Comparison of ENCODE assay signal across 10 cellular contexts in the genomic region with DNA sequence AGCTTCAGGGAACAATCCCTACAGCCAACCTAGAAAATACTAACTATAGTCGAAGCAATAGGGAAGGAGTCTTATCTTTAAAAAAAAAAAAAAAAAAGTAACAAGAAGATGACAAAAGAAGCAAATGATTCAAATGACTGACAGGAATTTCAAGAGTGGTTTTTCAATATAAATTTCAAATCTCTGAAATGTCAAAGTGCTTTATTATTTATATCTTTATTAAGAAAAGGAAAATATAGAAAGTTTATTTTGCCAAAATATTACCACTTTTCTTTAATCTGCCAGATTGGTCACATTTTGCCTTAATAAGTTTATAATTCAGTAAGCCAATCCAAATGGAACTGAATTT.
DNase-seq lines count a peak whose midpoint lies in the region; ATAC-seq and TF ChIP-seq lines count a peak whose summit lies in the region.
"Had no signal": no experiment of that assay in that cellular context is flagged by ENCODE, and none has a peak within 500 bp of the region (broad histone marks: within the 10 kb centered on the region; RNA-seq: fewer than 3 reads in every experiment).

No MANE protein-coding gene starts in this region.

- H3K9me2 ChIP-seq in Karpas-422 (replicated peaks; ENCODE audit: insufficient read depth, low read length) = no peaks in the 10 kb centered on the region

- intact Hi-C loops in CD14-positive monocyte (cut with micrococcal nuclease) = loop anchor here (5.0 kb wide), 2 partner anchors 1022 to 1027 kb away; partner anchors contain the start of genes HOXD8 (in 1 of the 2) and HOXD9 (in 1 of the 2)

- H3K4me1 Mint-ChIP-seq in CD14-positive monocyte (peaks cover 16% of the 10 kb centered on the region), nephron (peaks cover 31% of the 10 kb centered on the region)
- peaks cover 8% of the 10 kb centered on the region for H3K4me1 Mint-ChIP-seq in central memory CD8-positive, alpha-beta T cell

- TF ChIP-seq CTCF in CD14-positive monocyte (IDR thresholded peaks at IDR 0.05) (peak; percentile 73), nephron (IDR thresholded peaks at IDR 0.05; ENCODE audit: unreplicated experiment in 3 of 3) (no peak)

- peaks cover 20 to 33% (median 27%) of the 10 kb centered on the region in 3 donors for H3K27me3 Mint-ChIP-seq in CD14-positive monocyte (ENCODE audit: low read depth in 3 of 3)
- peaks cover 28% of the 10 kb centered on the region for H3K27me3 Mint-ChIP-seq in central memory CD8-positive, alpha-beta T cell
- peaks cover 17% of the 10 kb centered on the region for H3K27me3 Mint-ChIP-seq in nephron (ENCODE audit: low read depth)

- no peaks in the 10 kb centered on the region for H3K36me3 ChIP-seq in Karpas-422 (ENCODE audit: insufficient read depth, low read length)
- H3K36me3 ChIP-seq: cardiac muscle cell, heart left ventricle had no signal

- H3K4me2 ChIP-seq in Karpas-422 (ENCODE audit: low read depth, low read length, poor library complexity, severe bottlenecking) = peak overlapping the region; percentile 99

- H3K9me3 Mint-ChIP-seq in CD14-positive monocyte (peaks cover 0 to 4% (median 0%) of the 10 kb centered on the region in 7 donors), nephron (no peaks in the 10 kb centered on the region)
- H3K9me3 Mint-ChIP-seq in central memory CD8-positive, alpha-beta T cell = no peaks in the 10 kb centered on the region

- ATAC-seq in central memory CD8-positive, alpha-beta T cell (replicated peaks; ENCODE audit: extremely low read depth, poor library complexity, severe bottlenecking) = no peak
- ATAC-seq in GM21367 (IDR thresholded peaks at IDR 0.05; ENCODE audit: unreplicated experiment) (no peak), HG03378 (IDR thresholded peaks at IDR 0.05; ENCODE audit: unreplicated experiment) (no peak), GM21576 (IDR thresholded peaks at IDR 0.05; ENCODE audit: unreplicated experiment) (no peak)

- 0 out of 2 replicates have a peak overlapping the region, but pooled peaks have one; percentile 71 for H3K9ac ChIP-seq in Karpas-422 (ENCODE audit: low read length)

- no peaks in the 10 kb centered on the region for H3K27me3 ChIP-seq in Karpas-422 (ENCODE audit: low read length)

- peaks cover 29% of the 10 kb centered on the region for H3K4me1 ChIP-seq in Karpas-422 (ENCODE audit: low read length)

- H3K4me3 Mint-ChIP-seq in CD14-positive monocyte (peak overlapping the region; percentile 83 to 99), nephron (peak overlapping the region; percentile 74 to 82 (median 81))
- peak overlapping the region; percentile 77 for H3K4me3 Mint-ChIP-seq in central memory CD8-positive, alpha-beta T cell

- no peaks in the 10 kb centered on the region for H4K20me1 ChIP-seq in Karpas-422 (ENCODE audit: insufficient read depth, low read depth, low read length)

- DNase-seq in CD14-positive monocyte (ENCODE audit: low spot score) (no peak), Karpas-422 (no peak), hippocampal formation (lab: John Stamatoyannopoulos, UW) (no peak)
- DNase-seq in central memory CD8-positive, alpha-beta T cell (ENCODE audit: low spot score in 2 of 2) = no peak

- H3K27ac ChIP-seq in Karpas-422 (ENCODE audit: low read length) = no peak overlapping the region
- H3K27ac ChIP-seq: cardiac muscle cell, heart left ventricle had no signal

- no peak overlapping the region for H2AFZ ChIP-seq in Karpas-422 (ENCODE audit: low read length)

- H3K27ac Mint-ChIP-seq in CD14-positive monocyte = no peak overlapping the region
- H3K27ac Mint-ChIP-seq in central memory CD8-positive, alpha-beta T cell (ENCODE audit: low read depth) = no peak overlapping the region
- H3K27ac Mint-ChIP-seq in nephron = peak overlapping the region; percentile 20 to 64 (median 54)

- H3K36me3 Mint-ChIP-seq in CD14-positive monocyte (no peaks in the 10 kb centered on the region), nephron (ENCODE audit: low read depth) (no peaks in the 10 kb centered on the region)
- H3K36me3 Mint-ChIP-seq in central memory CD8-positive, alpha-beta T cell (ENCODE audit: insufficient read depth) = peaks cover 4% of the 10 kb centered on the region

- H3K4me3 ChIP-seq in Karpas-422 (ENCODE audit: low read length) = peak overlapping the region; percentile 76; the same call in 1 of the 2 replicates

- no peaks in the 10 kb centered on the region for H3K79me2 ChIP-seq in Karpas-422 (ENCODE audit: low read length)

- no peaks in the 10 kb centered on the region for H3K9me3 ChIP-seq in Karpas-422 (ENCODE audit: low read length)
- H3K9me3 ChIP-seq: heart left ventricle had no signal

Comparison
In these comparisons a context has a peak if more than half of its experiments do, and no peak if none do; other contexts are left out.
1. H3K27ac Mint-ChIP-seq: peak in nephron (3 of 3); none in CD14-positive monocyte (0 of 7) and central memory CD8-positive, alpha-beta T cell (single experiment).
2. Peak in every context shown above with its lines, with median percentiles within 50 percentile points of each other: H3K4me3 Mint-ChIP-seq.